ENCODE assay signal across 13 cellular contexts in genomic region chr11:27055065-27055682, GRCh38. TPM values are rescaled to one million over a fixed set of nuclear protein-coding genes. Genes with fewer than 3 reads are reported as not detected.
DNase-seq lines count a peak whose midpoint lies in the region; FAIRE-seq lines count a peak whose summit lies in the region.
"Had no signal": no experiment of that assay in that cellular context is flagged by ENCODE, and none has a peak within 500 bp of the region (broad histone marks: within the 10 kb centered on the region; RNA-seq: fewer than 3 reads in every experiment).

No MANE protein-coding gene starts in this region.

- 17 to 48% (median 31%) methylated on average over 6 of the region's 6 CpGs for WGBS in small intestine, 3 donors

- H3K4me3 ChIP-seq in small intestine (ENCODE audit: low read depth in 1 of 2, low read length in 2 of 2) = no peak overlapping the region
- no peak overlapping the region for H3K4me3 ChIP-seq in effector memory CD4-positive, alpha-beta T cell (ENCODE audit: insufficient read depth, low read depth, low read length, poor library complexity, severe bottlenecking)
- H3K4me3 ChIP-seq: colonic mucosa had no signal

- no peaks in the 10 kb centered on the region for H3K36me3 ChIP-seq in small intestine (ENCODE audit: control insufficient read depth in 2 of 2, insufficient read depth in 2 of 2, low read length in 2 of 2)
- no peaks in the 10 kb centered on the region for H3K36me3 ChIP-seq in effector memory CD4-positive, alpha-beta T cell (ENCODE audit: control insufficient read depth, insufficient read depth, low read length)
- H3K36me3 ChIP-seq: colonic mucosa had no signal

- DNase-seq in HuH-7.5 (ENCODE audit: low spot score) = peak; percentile 84
- peak; percentile 88 for DNase-seq in amniotic epithelial cell (ENCODE audit: low read depth)
- peak; percentile 54 for DNase-seq in islet precursor cell
- peak; percentile 89 for DNase-seq in small intestine
- no peak for DNase-seq in SW 1271 (lab: John Stamatoyannopoulos, UW)
- no peak for DNase-seq in NCI-H1048 (lab: John Stamatoyannopoulos, UW)
- no peak for DNase-seq in effector memory CD4-positive, alpha-beta T cell
- DNase-seq: activated effector memory CD4-positive, alpha-beta T cell treated with anti-CD3 and anti-CD28 coated beads, Interleukin-2, amount 50 U/mL, for 16 hours; colonic mucosa; H9; NCI-H2029 treated with DMSO at 0.1 percent for 48 hours; stimulated activated naive CD8-positive, alpha-beta T cell treated with anti-CD3 and anti-CD28 coated beads, Interleukin-15, amount 100 ng/mL, for 72 hours had no signal

- H3K27ac ChIP-seq in small intestine (ENCODE audit: low read depth in 1 of 2, low read length in 1 of 2) = no peak overlapping the region
- no peak overlapping the region for H3K27ac ChIP-seq in effector memory CD4-positive, alpha-beta T cell (ENCODE audit: insufficient read depth, low read length, poor library complexity, severe bottlenecking)
- H3K27ac ChIP-seq: colonic mucosa had no signal

- FAIRE-seq in small intestine (lab: Jason Lieb, UNC) = no peak

- no peaks in the 10 kb centered on the region for H3K9me3 ChIP-seq in small intestine (ENCODE audit: control insufficient read depth, low read depth)
- no peaks in the 10 kb centered on the region for H3K9me3 ChIP-seq in effector memory CD4-positive, alpha-beta T cell (ENCODE audit: control insufficient read depth, low read length)
- H3K9me3 ChIP-seq: colonic mucosa had no signal

- H3K27me3 ChIP-seq in small intestine (ENCODE audit: control insufficient read depth in 2 of 2, insufficient read depth in 2 of 2, low read length in 2 of 2) = no peaks in the 10 kb centered on the region
- H3K27me3 ChIP-seq in effector memory CD4-positive, alpha-beta T cell (replicated peaks; ENCODE audit: control insufficient read depth, insufficient read depth, low read length, poor library complexity, severe bottlenecking) = no peaks in the 10 kb centered on the region
- H3K27me3 ChIP-seq: colonic mucosa had no signal

- peaks cover 0 to 2% of the 10 kb centered on the region in 2 donors for H3K4me1 ChIP-seq in small intestine (ENCODE audit: control insufficient read depth in 2 of 2, insufficient read depth in 1 of 2, low read depth in 1 of 2, low read length in 1 of 2)
- no peaks in the 10 kb centered on the region for H3K4me1 ChIP-seq in effector memory CD4-positive, alpha-beta T cell (ENCODE audit: control insufficient read depth, insufficient read depth, low read length, poor library complexity, severe bottlenecking)
- H3K4me1 ChIP-seq: colonic mucosa had no signal

RNA-seq across cellular contexts. Expression of gene BBOX1, which starts 14.6 kb away (rescaled TPM):
- not detected for polyA plus RNA-seq in small intestine
- polyA plus RNA-seq: IgD-negative memory B cell had no signal

Comparison
In these comparisons a context has a peak if more than half of its experiments do, and no peak if none do; other contexts are left out.
1. DNase-seq: peak in HuH-7.5 (single experiment), amniotic epithelial cell (single experiment), islet precursor cell (single experiment) and small intestine (single experiment); none in SW 1271 (0 of 2), NCI-H1048 (single experiment) and effector memory CD4-positive, alpha-beta T cell (0 of 3).